Comparison of ENCODE assay signal across 20 cellular contexts in genomic region chr2:42012651-42013050, GRCh38. TPM values are rescaled to one million over a fixed set of nuclear protein-coding genes. Genes with fewer than 3 reads are reported as not detected.
"Had no signal": no experiment of that assay in that cellular context is flagged by ENCODE, and none has a peak within 500 bp of the region (broad histone marks: within the 10 kb centered on the region; RNA-seq: fewer than 3 reads in every experiment).

No MANE protein-coding gene starts in this region.

- H3K27me3 ChIP-seq: tibial artery had no signal

- H3K4me3 ChIP-seq: tibial artery had no signal

- DNase-seq: activated CD4-positive, alpha-beta T cell treated with anti-CD3 and anti-CD28 coated beads, Interleukin-2, amount 50 U/mL, for 4 hours; activated CD8-positive, alpha-beta memory T cell treated with anti-CD3 and anti-CD28 coated beads for 24 hours; activated CD8-positive, alpha-beta memory T cell treated with anti-CD3 and anti-CD28 coated beads, Interleukin-2, amount 50 U/mL, for 4 hours; activated naive CD4-positive, alpha-beta T cell treated with Interleukin-2 at 50 U/mL for 16 hours; activated naive CD8-positive, alpha-beta T cell treated with anti-CD3 and anti-CD28 coated beads for 36 hours; activated T-cell treated with anti-CD3 and anti-CD28 coated beads, Interleukin-2, amount 50 U/mL, for 4 hours; cerebellar nuclear complex; effector CD4-positive, alpha-beta T cell; erythroblast; foreskin melanocyte; glutamatergic neuron; hippocampal formation; nephron progenitor cell; posterior cingulate gyrus; stimulated activated CD4-positive, alpha-beta T cell treated with anti-CD3 and anti-CD28 coated beads, Interleukin-4, amount 100 ng/mL, for 24 hours; T-helper 1 cell; T-helper 9 cell; tibial artery had no signal

- H3K27me3 Mint-ChIP-seq: activated naive CD8-positive, alpha-beta T cell treated with anti-CD3 and anti-CD28 coated beads for 36 hours had no signal

- H3K27ac Mint-ChIP-seq: activated naive CD8-positive, alpha-beta T cell treated with anti-CD3 and anti-CD28 coated beads for 36 hours; nephron progenitor cell; stimulated activated naive CD8-positive, alpha-beta T cell treated with anti-CD3 and anti-CD28 coated beads, Interleukin-15, Interleukin-2, amounts not matched to agents 100 ng/mL and 50 ng/mL, for 24 hours; WTC11 had no signal

- H3K9me3 ChIP-seq: tibial artery had no signal

- H3K9me3 Mint-ChIP-seq: activated naive CD8-positive, alpha-beta T cell treated with anti-CD3 and anti-CD28 coated beads for 36 hours; activated T-cell treated with anti-CD3 and anti-CD28 coated beads, Interleukin-2, amount 50 U/mL, for 4 hours; stimulated activated naive CD8-positive, alpha-beta T cell treated with anti-CD3 and anti-CD28 coated beads, Interleukin-15, Interleukin-2, amounts not matched to agents 100 ng/mL and 50 ng/mL, for 24 hours had no signal

- H3K27ac ChIP-seq: tibial artery had no signal

- H3K36me3 Mint-ChIP-seq: activated naive CD8-positive, alpha-beta T cell treated with anti-CD3 and anti-CD28 coated beads for 36 hours had no signal

- H3K36me3 ChIP-seq: tibial artery had no signal

- H3K4me3 Mint-ChIP-seq: activated naive CD8-positive, alpha-beta T cell treated with anti-CD3 and anti-CD28 coated beads for 36 hours; activated T-cell treated with anti-CD3 and anti-CD28 coated beads, Interleukin-2, amount 50 U/mL, for 4 hours; nephron progenitor cell; stimulated activated naive CD8-positive, alpha-beta T cell treated with anti-CD3 and anti-CD28 coated beads, Interleukin-15, Interleukin-2, amounts not matched to agents 100 ng/mL and 50 ng/mL, for 24 hours; WTC11 had no signal

RNA-seq across cellular contexts. Expression of gene PKDCC, which starts 35.2 kb away (rescaled TPM):
- total RNA-seq: activated naive CD8-positive, alpha-beta T cell treated with anti-CD3 and anti-CD28 coated beads for 36 hours had no signal
